Comparison of ENCODE assay signal across 1 cellular context in genomic region chr3:99846472-99846871, GRCh38.
TF ChIP-seq lines count a peak whose summit lies in the region.

No MANE protein-coding gene starts in this region.

TF ChIP-seq in HepG2, 621 proteins besides CTCF, POLR2A, EP300 and RAD21 (continued from another document and continues in another):
- TF ChIP-seq CREB1 (IDR thresholded peaks at IDR 0.05) (no peak; the same call in 1 of the 2 replicates), CREB1 (CRISPR knock-in tag; IDR thresholded peaks at IDR 0.05) (peak; percentile 21; the same call in 1 of the 2 replicates), MIER3 (CRISPR knock-in tag; IDR thresholded peaks at IDR 0.05; ENCODE audit: borderline replicate concordance) (no peak), TEAD3 (CRISPR knock-in tag; optimal IDR thresholded peaks at IDR 0.05; ENCODE audit: borderline replicate concordance) (no peak), ZNF652 (CRISPR knock-in tag; IDR thresholded peaks at IDR 0.05; ENCODE audit: borderline replicate concordance, low read depth) (no peak), ZNF3 (CRISPR knock-in tag; IDR thresholded peaks at IDR 0.05) (no peak), KLF16 (CRISPR knock-in tag; IDR thresholded peaks at IDR 0.05) (no peak), KAT2B (IDR thresholded peaks at IDR 0.05; ENCODE audit: borderline replicate concordance, low read depth, low read length) (no peak), ZMAT5 (CRISPR knock-in tag; IDR thresholded peaks at IDR 0.05; ENCODE audit: borderline replicate concordance, low read depth) (no peak), ZNF614 (CRISPR knock-in tag; IDR thresholded peaks at IDR 0.05; ENCODE audit: borderline replicate concordance) (no peak), MXD3 (CRISPR knock-in tag; IDR thresholded peaks at IDR 0.05) (no peak), CENPBD1 (CRISPR knock-in tag; IDR thresholded peaks at IDR 0.05; ENCODE audit: borderline replicate concordance, low read depth) (no peak), GFI1 (CRISPR knock-in tag; IDR thresholded peaks at IDR 0.05; ENCODE audit: borderline replicate concordance) (no peak), MTF2 (CRISPR knock-in tag; IDR thresholded peaks at IDR 0.05; ENCODE audit: borderline replicate concordance) (no peak), WIZ (CRISPR knock-in tag; IDR thresholded peaks at IDR 0.05) (no peak), ZSCAN30 (CRISPR knock-in tag; IDR thresholded peaks at IDR 0.05) (no peak), ZNF569 (CRISPR knock-in tag; IDR thresholded peaks at IDR 0.05; ENCODE audit: borderline replicate concordance) (no peak), ZNF530 (CRISPR knock-in tag; IDR thresholded peaks at IDR 0.05; ENCODE audit: low read depth) (no peak), ZNF629 (CRISPR knock-in tag; conservative IDR thresholded peaks at IDR 0.05) (no peak), ZNF550 (CRISPR knock-in tag; IDR thresholded peaks at IDR 0.05; ENCODE audit: borderline replicate concordance) (no peak), ZNF207 (IDR thresholded peaks at IDR 0.05; ENCODE audit: borderline replicate concordance) (no peak), FOXJ3 (CRISPR knock-in tag; IDR thresholded peaks at IDR 0.05; ENCODE audit: borderline replicate concordance) (no peak), THAP8 (CRISPR knock-in tag; IDR thresholded peaks at IDR 0.05; ENCODE audit: borderline replicate concordance) (no peak), PAF1 (CRISPR knock-in tag; IDR thresholded peaks at IDR 0.05) (peak; percentile 76; the same call in 1 of the 2 replicates), CBX5 (CRISPR knock-in tag; IDR thresholded peaks at IDR 0.05; ENCODE audit: borderline replicate concordance) (no peak), REXO4 (CRISPR knock-in tag; IDR thresholded peaks at IDR 0.05; ENCODE audit: borderline replicate concordance) (no peak), ZBED4 (CRISPR knock-in tag; IDR thresholded peaks at IDR 0.05; ENCODE audit: borderline replicate concordance) (0 out of 2 replicates have a peak, but pooled peaks have one; percentile 18), KLF12 (CRISPR knock-in tag; IDR thresholded peaks at IDR 0.05; ENCODE audit: borderline replicate concordance) (no peak), ZNF644 (CRISPR knock-in tag; IDR thresholded peaks at IDR 0.05; ENCODE audit: low read depth) (peak; percentile 5; the same call in 1 of the 2 replicates), ZNF749 (CRISPR knock-in tag; IDR thresholded peaks at IDR 0.05; ENCODE audit: borderline replicate concordance) (no peak), ISX (CRISPR knock-in tag; conservative IDR thresholded peaks at IDR 0.05) (no peak), ETV5 (CRISPR knock-in tag; IDR thresholded peaks at IDR 0.05; ENCODE audit: borderline replicate concordance) (no peak), SNRNP70 (IDR thresholded peaks at IDR 0.05; ENCODE audit: low read depth, low read length) (no peak), ZNF460 (CRISPR knock-in tag; IDR thresholded peaks at IDR 0.05; ENCODE audit: borderline replicate concordance) (no peak), CEBPG (CRISPR knock-in tag; IDR thresholded peaks at IDR 0.05) (peak; percentile 77), ELK4 (CRISPR knock-in tag; IDR thresholded peaks at IDR 0.05; ENCODE audit: borderline replicate concordance) (no peak), ZNF10 (CRISPR knock-in tag; IDR thresholded peaks at IDR 0.05; ENCODE audit: borderline replicate concordance, low read depth) (no peak), ZNF468 (CRISPR knock-in tag; IDR thresholded peaks at IDR 0.05) (no peak), KAT8 (CRISPR knock-in tag; IDR thresholded peaks at IDR 0.05) (0 out of 2 replicates have a peak, but pooled peaks have one; percentile 9), ZMAT3 (CRISPR knock-in tag; conservative IDR thresholded peaks at IDR 0.05) (no peak), ZNF7 (CRISPR knock-in tag; IDR thresholded peaks at IDR 0.05) (no peak), SP4 (CRISPR knock-in tag; IDR thresholded peaks at IDR 0.05) (no peak)
- TF ChIP-seq, protein P1, sequence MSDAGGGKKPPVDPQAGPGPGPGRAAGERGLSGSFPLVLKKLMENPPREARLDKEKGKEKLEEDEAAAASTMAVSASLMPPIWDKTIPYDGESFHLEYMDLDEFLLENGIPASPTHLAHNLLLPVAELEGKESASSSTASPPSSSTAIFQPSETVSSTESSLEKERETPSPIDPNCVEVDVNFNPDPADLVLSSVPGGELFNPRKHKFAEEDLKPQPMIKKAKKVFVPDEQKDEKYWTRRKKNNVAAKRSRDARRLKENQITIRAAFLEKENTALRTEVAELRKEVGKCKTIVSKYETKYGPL (CRISPR knock-in tag; IDR thresholded peaks at IDR 0.05), result no peak
- TF ChIP-seq, protein P2, sequence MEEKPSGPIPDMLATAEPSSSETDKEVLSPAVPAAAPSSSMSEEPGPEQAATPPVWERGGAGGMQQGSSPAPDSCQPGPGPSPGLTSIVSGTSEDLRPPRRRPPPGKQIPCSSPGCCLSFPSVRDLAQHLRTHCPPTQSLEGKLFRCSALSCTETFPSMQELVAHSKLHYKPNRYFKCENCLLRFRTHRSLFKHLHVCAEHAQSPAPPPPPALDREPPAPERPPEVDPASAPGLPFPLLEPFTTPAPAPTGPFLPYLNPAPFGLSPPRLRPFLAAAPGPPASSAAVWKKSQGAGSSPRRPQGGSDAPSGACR (CRISPR knock-in tag; IDR thresholded peaks at IDR 0.05), result no peak
- TF ChIP-seq, protein P3, sequence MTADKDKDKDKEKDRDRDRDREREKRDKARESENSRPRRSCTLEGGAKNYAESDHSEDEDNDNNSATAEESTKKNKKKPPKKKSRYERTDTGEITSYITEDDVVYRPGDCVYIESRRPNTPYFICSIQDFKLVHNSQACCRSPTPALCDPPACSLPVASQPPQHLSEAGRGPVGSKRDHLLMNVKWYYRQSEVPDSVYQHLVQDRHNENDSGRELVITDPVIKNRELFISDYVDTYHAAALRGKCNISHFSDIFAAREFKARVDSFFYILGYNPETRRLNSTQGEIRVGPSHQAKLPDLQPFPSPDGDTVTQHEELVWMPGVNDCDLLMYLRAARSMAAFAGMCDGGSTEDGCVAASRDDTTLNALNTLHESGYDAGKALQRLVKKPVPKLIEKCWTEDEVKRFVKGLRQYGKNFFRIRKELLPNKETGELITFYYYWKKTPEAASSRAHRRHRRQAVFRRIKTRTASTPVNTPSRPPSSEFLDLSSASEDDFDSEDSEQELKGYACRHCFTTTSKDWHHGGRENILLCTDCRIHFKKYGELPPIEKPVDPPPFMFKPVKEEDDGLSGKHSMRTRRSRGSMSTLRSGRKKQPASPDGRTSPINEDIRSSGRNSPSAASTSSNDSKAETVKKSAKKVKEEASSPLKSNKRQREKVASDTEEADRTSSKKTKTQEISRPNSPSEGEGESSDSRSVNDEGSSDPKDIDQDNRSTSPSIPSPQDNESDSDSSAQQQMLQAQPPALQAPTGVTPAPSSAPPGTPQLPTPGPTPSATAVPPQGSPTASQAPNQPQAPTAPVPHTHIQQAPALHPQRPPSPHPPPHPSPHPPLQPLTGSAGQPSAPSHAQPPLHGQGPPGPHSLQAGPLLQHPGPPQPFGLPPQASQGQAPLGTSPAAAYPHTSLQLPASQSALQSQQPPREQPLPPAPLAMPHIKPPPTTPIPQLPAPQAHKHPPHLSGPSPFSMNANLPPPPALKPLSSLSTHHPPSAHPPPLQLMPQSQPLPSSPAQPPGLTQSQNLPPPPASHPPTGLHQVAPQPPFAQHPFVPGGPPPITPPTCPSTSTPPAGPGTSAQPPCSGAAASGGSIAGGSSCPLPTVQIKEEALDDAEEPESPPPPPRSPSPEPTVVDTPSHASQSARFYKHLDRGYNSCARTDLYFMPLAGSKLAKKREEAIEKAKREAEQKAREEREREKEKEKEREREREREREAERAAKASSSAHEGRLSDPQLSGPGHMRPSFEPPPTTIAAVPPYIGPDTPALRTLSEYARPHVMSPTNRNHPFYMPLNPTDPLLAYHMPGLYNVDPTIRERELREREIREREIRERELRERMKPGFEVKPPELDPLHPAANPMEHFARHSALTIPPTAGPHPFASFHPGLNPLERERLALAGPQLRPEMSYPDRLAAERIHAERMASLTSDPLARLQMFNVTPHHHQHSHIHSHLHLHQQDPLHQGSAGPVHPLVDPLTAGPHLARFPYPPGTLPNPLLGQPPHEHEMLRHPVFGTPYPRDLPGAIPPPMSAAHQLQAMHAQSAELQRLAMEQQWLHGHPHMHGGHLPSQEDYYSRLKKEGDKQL (CRISPR knock-in tag; IDR thresholded peaks at IDR 0.05; ENCODE audit: low read depth), result no peak
- TF ChIP-seq, protein P4, sequence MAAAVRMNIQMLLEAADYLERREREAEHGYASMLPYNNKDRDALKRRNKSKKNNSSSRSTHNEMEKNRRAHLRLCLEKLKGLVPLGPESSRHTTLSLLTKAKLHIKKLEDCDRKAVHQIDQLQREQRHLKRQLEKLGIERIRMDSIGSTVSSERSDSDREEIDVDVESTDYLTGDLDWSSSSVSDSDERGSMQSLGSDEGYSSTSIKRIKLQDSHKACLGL (CRISPR knock-in tag; IDR thresholded peaks at IDR 0.05), result no peak
- TF ChIP-seq, protein P5, sequence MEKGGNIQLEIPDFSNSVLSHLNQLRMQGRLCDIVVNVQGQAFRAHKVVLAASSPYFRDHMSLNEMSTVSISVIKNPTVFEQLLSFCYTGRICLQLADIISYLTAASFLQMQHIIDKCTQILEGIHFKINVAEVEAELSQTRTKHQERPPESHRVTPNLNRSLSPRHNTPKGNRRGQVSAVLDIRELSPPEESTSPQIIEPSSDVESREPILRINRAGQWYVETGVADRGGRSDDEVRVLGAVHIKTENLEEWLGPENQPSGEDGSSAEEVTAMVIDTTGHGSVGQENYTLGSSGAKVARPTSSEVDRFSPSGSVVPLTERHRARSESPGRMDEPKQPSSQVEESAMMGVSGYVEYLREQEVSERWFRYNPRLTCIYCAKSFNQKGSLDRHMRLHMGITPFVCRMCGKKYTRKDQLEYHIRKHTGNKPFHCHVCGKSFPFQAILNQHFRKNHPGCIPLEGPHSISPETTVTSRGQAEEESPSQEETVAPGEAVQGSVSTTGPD (CRISPR knock-in tag; IDR thresholded peaks at IDR 0.05), result no peak
- TF ChIP-seq, protein P6, sequence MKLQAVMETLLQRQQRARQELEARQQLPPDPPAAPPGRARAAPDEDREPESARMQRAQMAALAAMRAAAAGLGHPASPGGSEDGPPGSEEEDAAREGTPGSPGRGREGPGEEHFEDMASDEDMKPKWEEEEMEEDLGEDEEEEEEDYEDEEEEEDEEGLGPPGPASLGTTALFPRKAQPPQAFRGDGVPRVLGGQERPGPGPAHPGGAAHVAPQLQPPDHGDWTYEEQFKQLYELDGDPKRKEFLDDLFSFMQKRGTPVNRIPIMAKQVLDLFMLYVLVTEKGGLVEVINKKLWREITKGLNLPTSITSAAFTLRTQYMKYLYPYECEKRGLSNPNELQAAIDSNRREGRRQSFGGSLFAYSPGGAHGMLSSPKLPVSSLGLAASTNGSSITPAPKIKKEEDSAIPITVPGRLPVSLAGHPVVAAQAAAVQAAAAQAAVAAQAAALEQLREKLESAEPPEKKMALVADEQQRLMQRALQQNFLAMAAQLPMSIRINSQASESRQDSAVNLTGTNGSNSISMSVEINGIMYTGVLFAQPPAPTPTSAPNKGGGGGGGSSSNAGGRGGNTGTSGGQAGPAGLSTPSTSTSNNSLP (IDR thresholded peaks at IDR 0.05; ENCODE audit: low read depth, low read length), result peak; percentile 87
- TF ChIP-seq, protein P7, sequence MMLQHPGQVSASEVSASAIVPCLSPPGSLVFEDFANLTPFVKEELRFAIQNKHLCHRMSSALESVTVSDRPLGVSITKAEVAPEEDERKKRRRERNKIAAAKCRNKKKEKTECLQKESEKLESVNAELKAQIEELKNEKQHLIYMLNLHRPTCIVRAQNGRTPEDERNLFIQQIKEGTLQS (CRISPR knock-in tag; IDR thresholded peaks at IDR 0.05), result peak; percentile 52; the same call in 1 of the 2 replicates
